Comparison of ENCODE assay signal across 21 cellular contexts in genomic region chr15:45340429-45340828, GRCh38. TPM values are rescaled to one million over a fixed set of nuclear protein-coding genes. Genes with fewer than 3 reads are reported as not detected.
"Had no signal": no experiment of that assay in that cellular context is flagged by ENCODE, and none has a peak within 500 bp of the region (broad histone marks: within the 10 kb centered on the region; RNA-seq: fewer than 3 reads in every experiment).

No MANE protein-coding gene starts in this region.

- ATAC-seq: K562 had no signal

- H3K27ac ChIP-seq: KMS-11, SJSA1, SK-N-MC had no signal

- H3K9ac ChIP-seq: KMS-11 had no signal

- H3K9me3 ChIP-seq: SJSA1 had no signal

- H3K36me3 ChIP-seq: SJSA1 had no signal

- H3K4me1 ChIP-seq: SJSA1 had no signal

- H3K4me3 ChIP-seq: K562, SJSA1, SK-N-MC had no signal

- FAIRE-seq: K562, RCC 7860 had no signal

- DNase-seq: Kasumi-1, MM.1S, NCI-H1092 treated with DMSO at 0.1 percent for 48 hours, NCI-H1436, NCI-H187, NCI-H2029, NCI-H2081 treated with DMSO at 0.1 percent for 48 hours, NCI-H2171, NCI-H226, NCI-H446, NCI-H510A treated with DMSO at 0.1 percent for 48 hours, NCI-H526, Right ventricle myocardium superior, RPMI8226, SIG-M5 had no signal

RNA-seq across cellular contexts. Expression of gene GATM, which starts 37.9 kb away (rescaled TPM):
- total RNA-seq: HT1080, SJSA1 had no signal
